Comparison of ENCODE assay signal across 12 cellular contexts in genomic region chr11:3916962-3917361, GRCh38.
DNase-seq lines count a peak whose midpoint lies in the region; ATAC-seq and TF ChIP-seq lines count a peak whose summit lies in the region.
"Had no signal": no experiment of that assay in that cellular context is flagged by ENCODE, and none has a peak within 500 bp of the region (broad histone marks: within the 10 kb centered on the region; RNA-seq: fewer than 3 reads in every experiment).

No MANE protein-coding gene starts in this region.

- no peak for TF ChIP-seq RAD21 in HCT116 (IDR thresholded peaks at IDR 0.05; ENCODE audit: low read depth)

- H3K27ac Mint-ChIP-seq in T-helper 17 cell: peak overlapping the region; percentile 85
- H3K27ac Mint-ChIP-seq in effector memory CD8-positive, alpha-beta T cell: peak overlapping the region; percentile 33 to 88

- H3K4me3 ChIP-seq in HCT116 (replicated peaks in 1 of 2; ENCODE audit: low read depth in 1 of 2, low read length in 2 of 2) (no peak overlapping the region), dorsolateral prefrontal cortex (no peak overlapping the region)
- H3K4me3 ChIP-seq: heart left ventricle, SJSA1 had no signal

- H3K9me3 ChIP-seq in HCT116 (ENCODE audit: control insufficient read depth in 1 of 2, insufficient read depth in 1 of 2, low read depth in 1 of 2, low read length in 2 of 2): no peaks in the 10 kb centered on the region
- no peaks in the 10 kb centered on the region for H3K9me3 ChIP-seq in T-helper 17 cell (ENCODE audit: control insufficient read depth, low read length, poor library complexity, severe bottlenecking)
- H3K9me3 ChIP-seq: SJSA1 had no signal

- TF ChIP-seq POLR2A in HCT116 (IDR thresholded peaks at IDR 0.05; ENCODE audit: borderline replicate concordance, extremely low read depth, insufficient read depth, insufficient read length): no peak

- intact Hi-C loops in HCT116 (cut with micrococcal nuclease): no loop called here
- intact Hi-C loops in dorsolateral prefrontal cortex (cut with DNase I): no loop called here

- TF ChIP-seq CTCF in HCT116 (IDR thresholded peaks at IDR 0.05 in 2 of 3, conservative IDR thresholded peaks at IDR 0.05 in 1 of 3; ENCODE audit: borderline replicate concordance in 1 of 3, insufficient read depth in 1 of 3, low read depth in 2 of 3, low read length in 2 of 3): no peak
- no peak for TF ChIP-seq CTCF in dorsolateral prefrontal cortex (IDR thresholded peaks at IDR 0.05 in 54 of 56, conservative IDR thresholded peaks at IDR 0.05 in 2 of 56; ENCODE audit: low read depth in 1 of 56, partially characterized antibody in 56 of 56)

- POLR2A ChIA-PET in HCT116 (lab: Charles Lee): no interaction called here

- no peaks in the 10 kb centered on the region for H3K27me3 Mint-ChIP-seq in T-helper 17 cell
- no peaks in the 10 kb centered on the region for H3K27me3 Mint-ChIP-seq in effector memory CD8-positive, alpha-beta T cell

- ATAC-seq in HCT116 (peak; percentile 60), T-helper 17 cell (no peak), GM21619 (IDR thresholded peaks at IDR 0.05; ENCODE audit: unreplicated experiment) (no peak)
- no peak for ATAC-seq in effector memory CD8-positive, alpha-beta T cell (replicated peaks)
- ATAC-seq: heart left ventricle, left ventricle myocardium superior had no signal

- no peaks in the 10 kb centered on the region for H3K36me3 ChIP-seq in HCT116 (ENCODE audit: control insufficient read depth in 1 of 2, insufficient read depth in 2 of 2, low read length in 2 of 2)
- H3K36me3 ChIP-seq: heart left ventricle had no signal

- H4K20me1 ChIP-seq in HCT116 (ENCODE audit: insufficient read depth): no peaks in the 10 kb centered on the region

- peak overlapping the region; percentile 39 for H3K4me3 Mint-ChIP-seq in T-helper 17 cell
- peak overlapping the region; percentile 42 to 47 for H3K4me3 Mint-ChIP-seq in effector memory CD8-positive, alpha-beta T cell

- peaks cover 8 to 17% of the 10 kb centered on the region in 2 experiments for H3K4me1 ChIP-seq in HCT116 (ENCODE audit: control insufficient read depth in 1 of 2, insufficient read depth in 2 of 2, low read length in 2 of 2)

- no peaks in the 10 kb centered on the region for H3K36me3 Mint-ChIP-seq in T-helper 17 cell (ENCODE audit: low read depth)
- peaks cover 7% of the 10 kb centered on the region for H3K36me3 Mint-ChIP-seq in effector memory CD8-positive, alpha-beta T cell (ENCODE audit: insufficient read depth)

- no peaks in the 10 kb centered on the region for H3K79me2 ChIP-seq in HCT116 (ENCODE audit: insufficient read depth, low read length)

- H2AFZ ChIP-seq in HCT116 (ENCODE audit: low read depth, low read length, poor library complexity, severe bottlenecking): no peak overlapping the region

- no peaks in the 10 kb centered on the region for H3K9me3 Mint-ChIP-seq in effector memory CD8-positive, alpha-beta T cell

- RAD21 ChIA-PET in HCT116 (lab: Charles Lee; ENCODE audit: low non-redundant PET in 1 of 2, low total read pairs in 2 of 2, uncharacterized antibody in 2 of 2, unreplicated experiment in 2 of 2): no interaction called here

- H3K9ac ChIP-seq in HCT116 (ENCODE audit: low read length): no peak overlapping the region

- H3K27me3 ChIP-seq in HCT116 (ENCODE audit: insufficient read depth, low read length) (no peaks in the 10 kb centered on the region), dorsolateral prefrontal cortex (peaks cover 0 to 10% (median 0%) of the 10 kb centered on the region in 45 donors)
- H3K27me3 ChIP-seq: heart left ventricle, SJSA1 had no signal

- no peak overlapping the region for H3K27ac ChIP-seq in HCT116 (ENCODE audit: low read depth, low read length)
- H3K27ac ChIP-seq in dorsolateral prefrontal cortex: no peak overlapping the region
- H3K27ac ChIP-seq: heart left ventricle, SJSA1 had no signal

- no TSS peak for BruUV-seq in HCT116 (replicated peaks; lab: Mats Ljungman, UMichigan)

- peaks cover 51% of the 10 kb centered on the region for H3K4me1 Mint-ChIP-seq in T-helper 17 cell
- H3K4me1 Mint-ChIP-seq in effector memory CD8-positive, alpha-beta T cell (ENCODE audit: low read depth in 2 of 2): peaks cover 53 to 55% of the 10 kb centered on the region in 2 donors

- H3K4me2 ChIP-seq in HCT116 (ENCODE audit: low read length): no peak overlapping the region

- no peaks in the 10 kb centered on the region for H3K9me2 ChIP-seq in HCT116 (ENCODE audit: insufficient read depth)

- CTCF ChIA-PET in HCT116 (lab: Charles Lee): no interaction called here

- no peak for DNase-seq in HCT116 (ENCODE audit: low read depth, low spot score)
- no peak for DNase-seq in T-helper 17 cell
- DNase-seq in effector memory CD8-positive, alpha-beta T cell: no peak
- DNase-seq in stimulated activated CD4-positive, alpha-beta T cell treated with anti-CD3 and anti-CD28 coated beads, Interleukin-4, amount 100 ng/mL, for 24 hours: peak; percentile 15
- no peak for DNase-seq in dorsolateral prefrontal cortex
- no peak for DNase-seq in NCI-H2081 (lab: John Stamatoyannopoulos, UW)
- DNase-seq: COR-L47, heart left ventricle, left ventricle myocardium superior, NCI-H82 had no signal

TF ChIP-seq in HCT116, 20 proteins besides CTCF, POLR2A, EP300 and RAD21:
- no peak for TF ChIP-seq CBX3 (IDR thresholded peaks at IDR 0.05; ENCODE audit: low read depth)
- TF ChIP-seq REST (IDR thresholded peaks at IDR 0.05; ENCODE audit: low read depth): no peak
- no peak for TF ChIP-seq SRF (IDR thresholded peaks at IDR 0.05; ENCODE audit: low read depth)
- TF ChIP-seq EGR1 (IDR thresholded peaks at IDR 0.05; ENCODE audit: low read depth): no peak
- no peak for TF ChIP-seq ZFX (IDR thresholded peaks at IDR 0.05)
- TF ChIP-seq SIN3A (IDR thresholded peaks at IDR 0.05; ENCODE audit: low read depth): no peak
- no peak for TF ChIP-seq ATF3 (IDR thresholded peaks at IDR 0.05)
- TF ChIP-seq CEBPB (IDR thresholded peaks at IDR 0.05; ENCODE audit: low read depth): no peak
